8 cellular contexts compared by ENCODE assay signal in genomic region chr17:30921544-30922196, GRCh38. TPM values are rescaled to one million over a fixed set of nuclear protein-coding genes. Genes with fewer than 3 reads are reported as not detected.
DNase-seq lines count a peak whose midpoint lies in the region; ATAC-seq, FAIRE-seq and TF ChIP-seq lines count a peak whose summit lies in the region.

Gene ADAP2 (plus strand): TSS chr17:30921945. CDS start chr17:30922015, 70 bp downstream.

- FAIRE-seq in pancreas (lab: Jason Lieb, UNC) = no peak

- no peak for TF ChIP-seq EP300 in Ishikawa (IDR thresholded peaks at IDR 0.05; ENCODE audit: borderline replicate concordance)

- ATAC-seq in heart right ventricle = peak; percentile 74 to 89 (median 82)
- ATAC-seq in pancreas = peak; percentile 92 to 95 (median 94)
- ATAC-seq in HG03460 (IDR thresholded peaks at IDR 0.05; ENCODE audit: unreplicated experiment) = no peak
- no peak for ATAC-seq in HG03469 (IDR thresholded peaks at IDR 0.05; ENCODE audit: unreplicated experiment)

- H3K4me1 Mint-ChIP-seq in activated T-helper 2 cell treated with anti-CD3 and anti-CD28 coated beads, Interferon-gamma antibody, Interleukin-2, Interleukin-4, amounts not matched to agents 10 μg/mL and 5 μg/mL and 100 μg/mL, durations not matched to agents 14 hours and 24 hours and 36 hours (ENCODE audit: low read depth) = peaks cover 8% of the 10 kb centered on the region

- intact Hi-C loops in activated T-helper 2 cell treated with anti-CD3 and anti-CD28 coated beads, Interferon-gamma antibody, Interleukin-2, Interleukin-4, amounts not matched to agents 10 μg/mL and 5 μg/mL and 100 μg/mL, durations not matched to agents 14 hours and 24 hours and 36 hours (cut with micrococcal nuclease) = no loop called here
- intact Hi-C loops in heart right ventricle (cut with DNase I) (no loop called here), pancreas (cut with DNase I) (no loop called here)

- no peaks in the 10 kb centered on the region for H3K36me3 Mint-ChIP-seq in activated T-helper 2 cell treated with anti-CD3 and anti-CD28 coated beads, Interferon-gamma antibody, Interleukin-2, Interleukin-4, amounts not matched to agents 10 μg/mL and 5 μg/mL and 100 μg/mL, durations not matched to agents 14 hours and 24 hours and 36 hours (ENCODE audit: low read depth)

- H3K9me2 ChIP-seq in DOHH2 (replicated peaks; ENCODE audit: control insufficient read depth, low read length) = no peaks in the 10 kb centered on the region

- H3K79me2 ChIP-seq in DOHH2 (ENCODE audit: control insufficient read depth, low read length) = no peaks in the 10 kb centered on the region

- TF ChIP-seq RAD21 in Ishikawa (IDR thresholded peaks at IDR 0.05; ENCODE audit: low read depth) = no peak

- H3K4me2 ChIP-seq in DOHH2 (ENCODE audit: low read length) = peak within 1 kb of the TSS; percentile 95

- H4K20me1 ChIP-seq in DOHH2 (ENCODE audit: control insufficient read depth, insufficient read depth, low read depth, low read length) = no peaks in the 10 kb centered on the region

- peaks cover 56% of the 10 kb centered on the region for H3K27me3 Mint-ChIP-seq in activated T-helper 2 cell treated with anti-CD3 and anti-CD28 coated beads, Interferon-gamma antibody, Interleukin-2, Interleukin-4, amounts not matched to agents 10 μg/mL and 5 μg/mL and 100 μg/mL, durations not matched to agents 14 hours and 24 hours and 36 hours (ENCODE audit: low read depth)

- H3K4me3 ChIP-seq in DOHH2 (ENCODE audit: low read length) (peak within 1 kb of the TSS; percentile 75), heart right ventricle (peak within 1 kb of the TSS; percentile 38 to 65 (median 56)), pancreas (peak within 1 kb of the TSS; percentile 36 to 71 (median 50))

- H3K9me3 Mint-ChIP-seq in activated T-helper 2 cell treated with anti-CD3 and anti-CD28 coated beads, Interferon-gamma antibody, Interleukin-2, Interleukin-4, amounts not matched to agents 10 μg/mL and 5 μg/mL and 100 μg/mL, durations not matched to agents 14 hours and 24 hours and 36 hours = no peaks in the 10 kb centered on the region

- H3K9me3 ChIP-seq in DOHH2 (ENCODE audit: control insufficient read depth, insufficient read depth, low read length) (no peaks in the 10 kb centered on the region), heart right ventricle (no peaks in the 10 kb centered on the region), pancreas (no peaks in the 10 kb centered on the region)

- 4 to 5% methylated on average over 53 to 59 of the region's 60 CpGs for WGBS in heart right ventricle, 2 donors
- 2% methylated on average over 44 to 60 of the region's 60 CpGs for WGBS in pancreas, 2 donors

- H3K4me1 ChIP-seq in DOHH2 (ENCODE audit: control insufficient read depth, low read length) = peaks cover 27% of the 10 kb centered on the region
- H3K4me1 ChIP-seq in heart right ventricle = peaks cover 0 to 28% (median 15%) of the 10 kb centered on the region in 9 donors
- H3K4me1 ChIP-seq in pancreas = no peaks in the 10 kb centered on the region

- DNase-seq in activated T-helper 2 cell treated with anti-CD3 and anti-CD28 coated beads, Interferon-gamma antibody, Interleukin-2, Interleukin-4, amounts not matched to agents 10 μg/mL and 5 μg/mL and 100 μg/mL, durations not matched to agents 14 hours and 24 hours and 36 hours (ENCODE audit: low spot score) = no peak
- DNase-seq in heart right ventricle (peak; percentile 57 to 73), pancreas (peak; percentile 59 to 87 (median 72)), kidney glomerular epithelial cell (lab: John Stamatoyannopoulos, UW) (no peak)

- TF ChIP-seq CTCF in DOHH2 (IDR thresholded peaks at IDR 0.05; ENCODE audit: low read depth, low read length, poor library complexity, severe bottlenecking) = no peak
- TF ChIP-seq CTCF in heart right ventricle (IDR thresholded peaks at IDR 0.05) = no peak
- no peak for TF ChIP-seq CTCF in pancreas (IDR thresholded peaks at IDR 0.05)

- H3K4me3 Mint-ChIP-seq in activated T-helper 2 cell treated with anti-CD3 and anti-CD28 coated beads, Interferon-gamma antibody, Interleukin-2, Interleukin-4, amounts not matched to agents 10 μg/mL and 5 μg/mL and 100 μg/mL, durations not matched to agents 14 hours and 24 hours and 36 hours (ENCODE audit: low read depth) = peak within 1 kb of the TSS; percentile 61

- H3F3A ChIP-seq in DOHH2 (ENCODE audit: control insufficient read depth, insufficient read depth) = no peaks in the 10 kb centered on the region

- no peaks in the 10 kb centered on the region for H3K36me3 ChIP-seq in DOHH2 (ENCODE audit: control insufficient read depth, low read length)
- peaks cover 0 to 9% (median 0%) of the 10 kb centered on the region in 9 donors for H3K36me3 ChIP-seq in heart right ventricle
- no peaks in the 10 kb centered on the region for H3K36me3 ChIP-seq in pancreas

- H3K27ac ChIP-seq in DOHH2 (ENCODE audit: low read depth, low read length) = no peak within 1 kb of the TSS
- peak within 1 kb of the TSS in 9 of 10 donors; percentile 34 to 87 (median 71) for H3K27ac ChIP-seq in heart right ventricle
- peak within 1 kb of the TSS in 2 of 4 donors; percentile 22 to 50 for H3K27ac ChIP-seq in pancreas

- H3K27me3 ChIP-seq in DOHH2 (ENCODE audit: control insufficient read depth, low read length) = peaks cover 27% of the 10 kb centered on the region
- H3K27me3 ChIP-seq in heart right ventricle = peaks cover 3 to 52% (median 37%) of the 10 kb centered on the region in 7 donors
- H3K27me3 ChIP-seq in pancreas = no peaks in the 10 kb centered on the region

- no peak within 1 kb of the TSS for H3K27ac Mint-ChIP-seq in activated T-helper 2 cell treated with anti-CD3 and anti-CD28 coated beads, Interferon-gamma antibody, Interleukin-2, Interleukin-4, amounts not matched to agents 10 μg/mL and 5 μg/mL and 100 μg/mL, durations not matched to agents 14 hours and 24 hours and 36 hours

TF ChIP-seq in Ishikawa, 13 proteins besides CTCF, POLR2A, EP300 and RAD21:
- TF ChIP-seq NFIC (IDR thresholded peaks at IDR 0.05) = no peak
- 0 out of 2 replicates have a peak, but pooled peaks have one; percentile 26 for TF ChIP-seq TAF1 (IDR thresholded peaks at IDR 0.05; ENCODE audit: low read depth)
- TF ChIP-seq ZBTB7A (IDR thresholded peaks at IDR 0.05; ENCODE audit: low read depth) = peak; percentile 78; the same call in 1 of the 2 replicates
TF ChIP-seq in Ishikawa: peak in this region for 2.

RNA-seq across cellular contexts. Expression of gene ADAP2, which starts in this region (rescaled TPM):
- total RNA-seq in activated T-helper 2 cell treated with anti-CD3 and anti-CD28 coated beads, Interferon-gamma antibody, Interleukin-2, Interleukin-4, amounts not matched to agents 10 μg/mL and 5 μg/mL and 100 μg/mL, durations not matched to agents 14 hours and 24 hours and 36 hours = 0.80 and 2.0 TPM in 2 replicates
- 10 to 100 TPM in 2 of 10 donors, 1 to 10 TPM in 8; 1.2 to 17.9 (median 4.0) TPM for total RNA-seq in heart right ventricle
- polyA plus RNA-seq in heart right ventricle = 1 to 10 TPM; 3.4 to 4.3 TPM
- 10 to 100 TPM in 1 of 6 donors, 1 to 10 TPM in 5; 2.1 to 13.3 (median 3.3) TPM for total RNA-seq in pancreas
- 1 to 10 TPM; 2.7 to 3.9 TPM for polyA plus RNA-seq in pancreas

Comparison
In these comparisons a context has a peak if more than half of its experiments do, and no peak if none do; other contexts are left out.
1. DNase-seq: peak in heart right ventricle (2 of 2) and pancreas (6 of 6); none in activated T-helper 2 cell treated with anti-CD3 and anti-CD28 coated beads, Interferon-gamma antibody, Interleukin-2, Interleukin-4, amounts not matched to agents 10 μg/mL and 5 μg/mL and 100 μg/mL, durations not matched to agents 14 hours and 24 hours and 36 hours (single experiment) and kidney glomerular epithelial cell (single experiment).
2. ATAC-seq: peak in heart right ventricle (8 of 8) and pancreas (4 of 4); none in HG03460 (single experiment) and HG03469 (single experiment).
3. Peak in every context shown above with its lines, with median percentiles within 50 percentile points of each other: H3K4me3 ChIP-seq.